In the genomic region with DNA sequence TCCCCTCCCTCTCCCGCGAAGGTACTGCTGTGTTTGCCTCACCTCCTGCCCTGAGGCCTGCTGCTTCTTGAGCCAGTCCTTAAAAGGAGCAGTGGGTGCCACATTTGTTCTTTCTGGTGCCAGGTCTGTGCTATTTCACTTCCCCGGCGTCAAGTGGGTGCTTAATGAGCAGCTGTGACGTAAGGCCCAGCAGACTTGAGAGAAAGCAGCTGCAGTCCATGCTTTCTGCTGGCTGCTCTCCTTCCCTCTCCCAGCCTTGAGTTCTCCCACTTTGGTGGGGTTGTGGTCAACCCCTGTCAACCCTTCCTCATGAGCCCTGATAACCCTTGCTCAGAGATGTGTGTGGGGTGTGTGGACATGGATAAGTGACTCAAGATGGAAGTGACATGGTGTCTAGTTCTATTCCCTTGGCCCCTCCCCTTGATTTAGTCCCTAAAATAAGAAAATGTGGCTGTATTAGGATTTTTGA, we compare ENCODE assay signal across 1 cellular context.
TF ChIP-seq lines count a peak whose summit lies in the region.

No MANE protein-coding gene starts in this region.

TF ChIP-seq in K562, 482 proteins besides CTCF, POLR2A, EP300 and RAD21 (continued from another document and continues in another):
- TF ChIP-seq, protein P1, sequence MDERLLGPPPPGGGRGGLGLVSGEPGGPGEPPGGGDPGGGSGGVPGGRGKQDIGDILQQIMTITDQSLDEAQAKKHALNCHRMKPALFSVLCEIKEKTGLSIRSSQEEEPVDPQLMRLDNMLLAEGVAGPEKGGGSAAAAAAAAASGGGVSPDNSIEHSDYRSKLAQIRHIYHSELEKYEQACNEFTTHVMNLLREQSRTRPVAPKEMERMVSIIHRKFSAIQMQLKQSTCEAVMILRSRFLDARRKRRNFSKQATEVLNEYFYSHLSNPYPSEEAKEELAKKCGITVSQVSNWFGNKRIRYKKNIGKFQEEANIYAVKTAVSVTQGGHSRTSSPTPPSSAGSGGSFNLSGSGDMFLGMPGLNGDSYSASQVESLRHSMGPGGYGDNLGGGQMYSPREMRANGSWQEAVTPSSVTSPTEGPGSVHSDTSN (CRISPR knock-in tag; IDR thresholded peaks at IDR 0.05; ENCODE audit: low read depth): no peak
- TF ChIP-seq, protein P1 (tag; conservative IDR thresholded peaks at IDR 0.05; ENCODE audit: low read depth): peak; percentile 19; the same call in 1 of the 2 replicates
- TF ChIP-seq NFIC (IDR thresholded peaks at IDR 0.05): peak; percentile 38; the same call in 1 of the 2 replicates
- TF ChIP-seq ZNF175 (CRISPR knock-in tag; IDR thresholded peaks at IDR 0.05; ENCODE audit: low read depth): peak; percentile 63; the same call in 1 of the 2 replicates
- TF ChIP-seq, protein P2, sequence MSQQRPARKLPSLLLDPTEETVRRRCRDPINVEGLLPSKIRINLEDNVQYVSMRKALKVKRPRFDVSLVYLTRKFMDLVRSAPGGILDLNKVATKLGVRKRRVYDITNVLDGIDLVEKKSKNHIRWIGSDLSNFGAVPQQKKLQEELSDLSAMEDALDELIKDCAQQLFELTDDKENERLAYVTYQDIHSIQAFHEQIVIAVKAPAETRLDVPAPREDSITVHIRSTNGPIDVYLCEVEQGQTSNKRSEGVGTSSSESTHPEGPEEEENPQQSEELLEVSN (IDR thresholded peaks at IDR 0.05; ENCODE audit: borderline replicate concordance in 1 of 2, extremely low read depth in 1 of 2, insufficient read depth in 1 of 2, insufficient read length in 1 of 2, low read depth in 1 of 2, low read length in 1 of 2, poor library complexity in 1 of 2, severe bottlenecking in 1 of 2): peak; percentile 49 to 81
- no peak for TF ChIP-seq SUPT5H (IDR thresholded peaks at IDR 0.05)
- TF ChIP-seq, protein P3, sequence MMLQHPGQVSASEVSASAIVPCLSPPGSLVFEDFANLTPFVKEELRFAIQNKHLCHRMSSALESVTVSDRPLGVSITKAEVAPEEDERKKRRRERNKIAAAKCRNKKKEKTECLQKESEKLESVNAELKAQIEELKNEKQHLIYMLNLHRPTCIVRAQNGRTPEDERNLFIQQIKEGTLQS (IDR thresholded peaks at IDR 0.05): 0 out of 2 replicates have a peak, but pooled peaks have one; percentile 11
- TF ChIP-seq, protein P3 (CRISPR knock-in tag; conservative IDR thresholded peaks at IDR 0.05): no peak
- TF ChIP-seq NFE2L1 (tag; IDR thresholded peaks at IDR 0.05; ENCODE audit: borderline replicate concordance, low read depth): no peak
- TF ChIP-seq U2AF2 (optimal IDR thresholded peaks at IDR 0.05; ENCODE audit: low read depth, low read length): no peak
- TF ChIP-seq, protein P4, sequence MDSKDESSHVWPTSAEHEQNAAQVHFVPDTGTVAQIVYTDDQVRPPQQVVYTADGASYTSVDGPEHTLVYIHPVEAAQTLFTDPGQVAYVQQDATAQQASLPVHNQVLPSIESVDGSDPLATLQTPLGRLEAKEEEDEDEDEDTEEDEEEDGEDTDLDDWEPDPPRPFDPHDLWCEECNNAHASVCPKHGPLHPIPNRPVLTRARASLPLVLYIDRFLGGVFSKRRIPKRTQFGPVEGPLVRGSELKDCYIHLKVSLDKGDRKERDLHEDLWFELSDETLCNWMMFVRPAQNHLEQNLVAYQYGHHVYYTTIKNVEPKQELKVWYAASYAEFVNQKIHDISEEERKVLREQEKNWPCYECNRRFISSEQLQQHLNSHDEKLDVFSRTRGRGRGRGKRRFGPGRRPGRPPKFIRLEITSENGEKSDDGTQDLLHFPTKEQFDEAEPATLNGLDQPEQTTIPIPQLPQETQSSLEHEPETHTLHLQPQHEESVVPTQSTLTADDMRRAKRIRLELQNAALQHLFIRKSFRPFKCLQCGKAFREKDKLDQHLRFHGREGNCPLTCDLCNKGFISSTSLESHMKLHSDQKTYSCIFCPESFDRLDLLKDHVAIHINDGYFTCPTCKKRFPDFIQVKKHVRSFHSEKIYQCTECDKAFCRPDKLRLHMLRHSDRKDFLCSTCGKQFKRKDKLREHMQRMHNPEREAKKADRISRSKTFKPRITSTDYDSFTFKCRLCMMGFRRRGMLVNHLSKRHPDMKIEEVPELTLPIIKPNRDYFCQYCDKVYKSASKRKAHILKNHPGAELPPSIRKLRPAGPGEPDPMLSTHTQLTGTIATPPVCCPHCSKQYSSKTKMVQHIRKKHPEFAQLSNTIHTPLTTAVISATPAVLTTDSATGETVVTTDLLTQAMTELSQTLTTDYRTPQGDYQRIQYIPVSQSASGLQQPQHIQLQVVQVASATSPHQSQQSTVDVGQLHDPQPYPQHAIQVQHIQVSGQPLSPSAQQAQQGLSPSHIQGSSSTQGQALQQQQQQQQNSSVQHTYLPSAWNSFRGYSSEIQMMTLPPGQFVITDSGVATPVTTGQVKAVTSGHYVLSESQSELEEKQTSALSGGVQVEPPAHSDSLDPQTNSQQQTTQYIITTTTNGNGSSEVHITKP (IDR thresholded peaks at IDR 0.05; ENCODE audit: partially characterized antibody): peak; percentile 48
- TF ChIP-seq TCF7L2 (IDR thresholded peaks at IDR 0.05; ENCODE audit: low read depth, low read length): no peak
- TF ChIP-seq POLR2G (IDR thresholded peaks at IDR 0.05; ENCODE audit: low read depth, low read length): no peak
- peak; percentile 54; the same call in 1 of the 2 replicates for TF ChIP-seq RUNX1 (IDR thresholded peaks at IDR 0.05; ENCODE audit: low read depth)
- TF ChIP-seq, protein P5, sequence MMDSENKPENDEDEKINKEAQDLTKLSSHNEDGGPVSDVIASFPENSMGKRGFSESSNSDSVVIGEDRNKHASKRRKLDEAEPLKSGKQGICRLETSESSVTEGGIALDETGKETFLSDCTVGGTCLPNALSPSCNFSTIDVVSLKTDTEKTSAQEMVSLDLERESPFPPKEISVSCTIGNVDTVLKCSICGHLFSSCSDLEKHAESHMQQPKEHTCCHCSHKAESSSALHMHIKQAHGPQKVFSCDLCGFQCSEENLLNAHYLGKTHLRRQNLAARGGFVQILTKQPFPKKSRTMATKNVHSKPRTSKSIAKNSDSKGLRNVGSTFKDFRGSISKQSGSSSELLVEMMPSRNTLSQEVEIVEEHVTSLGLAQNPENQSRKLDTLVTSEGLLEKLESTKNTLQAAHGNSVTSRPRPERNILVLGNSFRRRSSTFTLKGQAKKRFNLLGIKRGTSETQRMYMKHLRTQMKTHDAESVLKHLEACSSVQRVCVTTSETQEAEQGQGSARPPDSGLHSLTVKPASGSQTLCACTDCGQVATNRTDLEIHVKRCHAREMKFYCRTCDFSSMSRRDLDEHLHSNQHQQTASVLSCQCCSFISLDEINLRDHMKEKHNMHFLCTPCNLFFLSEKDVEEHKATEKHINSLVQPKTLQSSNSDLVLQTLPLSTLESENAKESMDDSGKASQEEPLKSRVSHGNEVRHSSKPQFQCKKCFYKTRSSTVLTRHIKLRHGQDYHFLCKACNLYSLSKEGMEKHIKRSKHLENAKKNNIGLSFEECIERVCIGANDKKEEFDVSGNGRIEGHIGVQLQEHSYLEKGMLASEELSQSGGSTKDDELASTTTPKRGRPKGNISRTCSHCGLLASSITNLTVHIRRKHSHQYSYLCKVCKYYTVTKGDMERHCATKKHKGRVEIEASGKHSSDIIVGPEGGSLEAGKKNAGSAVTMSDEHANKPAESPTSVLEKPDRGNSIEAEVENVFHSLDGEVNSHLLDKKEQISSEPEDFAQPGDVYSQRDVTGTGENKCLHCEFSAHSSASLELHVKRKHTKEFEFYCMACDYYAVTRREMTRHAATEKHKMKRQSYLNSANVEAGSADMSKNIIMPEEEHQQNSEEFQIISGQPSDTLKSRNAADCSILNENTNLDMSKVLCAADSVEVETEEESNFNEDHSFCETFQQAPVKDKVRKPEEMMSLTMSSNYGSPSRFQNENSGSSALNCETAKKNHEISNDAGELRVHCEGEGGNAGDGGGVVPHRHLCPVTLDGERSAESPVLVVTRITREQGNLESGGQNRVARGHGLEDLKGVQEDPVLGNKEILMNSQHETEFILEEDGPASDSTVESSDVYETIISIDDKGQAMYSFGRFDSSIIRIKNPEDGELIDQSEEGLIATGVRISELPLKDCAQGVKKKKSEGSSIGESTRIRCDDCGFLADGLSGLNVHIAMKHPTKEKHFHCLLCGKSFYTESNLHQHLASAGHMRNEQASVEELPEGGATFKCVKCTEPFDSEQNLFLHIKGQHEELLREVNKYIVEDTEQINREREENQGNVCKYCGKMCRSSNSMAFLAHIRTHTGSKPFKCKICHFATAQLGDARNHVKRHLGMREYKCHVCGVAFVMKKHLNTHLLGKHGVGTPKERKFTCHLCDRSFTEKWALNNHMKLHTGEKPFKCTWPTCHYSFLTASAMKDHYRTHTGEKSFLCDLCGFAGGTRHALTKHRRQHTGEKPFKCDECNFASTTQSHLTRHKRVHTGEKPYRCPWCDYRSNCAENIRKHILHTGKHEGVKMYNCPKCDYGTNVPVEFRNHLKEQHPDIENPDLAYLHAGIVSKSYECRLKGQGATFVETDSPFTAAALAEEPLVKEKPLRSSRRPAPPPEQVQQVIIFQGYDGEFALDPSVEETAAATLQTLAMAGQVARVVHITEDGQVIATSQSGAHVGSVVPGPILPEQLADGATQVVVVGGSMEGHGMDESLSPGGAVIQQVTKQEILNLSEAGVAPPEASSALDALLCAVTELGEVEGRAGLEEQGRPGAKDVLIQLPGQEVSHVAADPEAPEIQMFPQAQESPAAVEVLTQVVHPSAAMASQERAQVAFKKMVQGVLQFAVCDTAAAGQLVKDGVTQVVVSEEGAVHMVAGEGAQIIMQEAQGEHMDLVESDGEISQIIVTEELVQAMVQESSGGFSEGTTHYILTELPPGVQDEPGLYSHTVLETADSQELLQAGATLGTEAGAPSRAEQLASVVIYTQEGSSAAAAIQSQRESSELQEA (IDR thresholded peaks at IDR 0.05; ENCODE audit: low read depth): no peak
- 0 out of 2 replicates have a peak, but pooled peaks have one; percentile 13 for TF ChIP-seq ZNF584 (CRISPR knock-in tag; IDR thresholded peaks at IDR 0.05; ENCODE audit: low read depth)
- peak; percentile 42; the same call in 1 of the 2 replicates for TF ChIP-seq CTBP1 (IDR thresholded peaks at IDR 0.05; ENCODE audit: borderline replicate concordance)
- peak; percentile 40; the same call in 1 of the 2 replicates for TF ChIP-seq BHLHE40 (IDR thresholded peaks at IDR 0.05; ENCODE audit: low read length)
- TF ChIP-seq SMARCA5 (IDR thresholded peaks at IDR 0.05): 0 out of 2 replicates have a peak, but pooled peaks have one; percentile 34
- TF ChIP-seq ZNF766 (CRISPR knock-in tag; conservative IDR thresholded peaks at IDR 0.05): peak; percentile 83; the same call in 1 of the 2 replicates
- peak; percentile 46 for TF ChIP-seq SAP30 (IDR thresholded peaks at IDR 0.05; ENCODE audit: borderline replicate concordance, insufficient read depth, low read depth, low read length, poor library complexity, severe bottlenecking)
- TF ChIP-seq, protein P6, sequence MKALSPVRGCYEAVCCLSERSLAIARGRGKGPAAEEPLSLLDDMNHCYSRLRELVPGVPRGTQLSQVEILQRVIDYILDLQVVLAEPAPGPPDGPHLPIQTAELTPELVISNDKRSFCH (CRISPR knock-in tag; IDR thresholded peaks at IDR 0.05): no peak
- TF ChIP-seq, protein P6 (tag; IDR thresholded peaks at IDR 0.05): 0 out of 2 replicates have a peak, but pooled peaks have one; percentile 21
- 0 out of 2 replicates have a peak, but pooled peaks have one; percentile 58 for TF ChIP-seq ZKSCAN8 (CRISPR knock-in tag; IDR thresholded peaks at IDR 0.05)
- TF ChIP-seq EHMT2 (IDR thresholded peaks at IDR 0.05): peak; percentile 88
- TF ChIP-seq KDM1A (IDR thresholded peaks at IDR 0.05): peak; percentile 15; a peak in 1 of 4 replicates
- TF ChIP-seq, protein P7, sequence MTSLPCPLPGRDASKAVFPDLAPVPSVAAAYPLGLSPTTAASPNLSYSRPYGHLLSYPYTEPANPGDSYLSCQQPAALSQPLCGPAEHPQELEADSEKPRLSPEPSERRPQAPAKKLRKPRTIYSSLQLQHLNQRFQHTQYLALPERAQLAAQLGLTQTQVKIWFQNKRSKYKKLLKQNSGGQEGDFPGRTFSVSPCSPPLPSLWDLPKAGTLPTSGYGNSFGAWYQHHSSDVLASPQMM (CRISPR knock-in tag; IDR thresholded peaks at IDR 0.05): no peak
- TF ChIP-seq CBX5 (IDR thresholded peaks at IDR 0.05; ENCODE audit: borderline replicate concordance, low read depth): 0 out of 2 replicates have a peak, but pooled peaks have one; percentile 34
- peak in 1 of 2 experiments; percentile 34; a peak in 1 of 3 replicates for TF ChIP-seq CBX3 (IDR thresholded peaks at IDR 0.05; ENCODE audit: borderline replicate concordance in 1 of 2, low read length in 2 of 2)
- TF ChIP-seq ADNP (tag; IDR thresholded peaks at IDR 0.05): no peak
- TF ChIP-seq FOSL1 (tag; conservative IDR thresholded peaks at IDR 0.05): peak; percentile 58
- no peak for TF ChIP-seq NR2F6 (CRISPR knock-in tag; IDR thresholded peaks at IDR 0.05)
- TF ChIP-seq MTA2 (IDR thresholded peaks at IDR 0.05; ENCODE audit: low read depth): peak; percentile 62
- TF ChIP-seq STAT5A (IDR thresholded peaks at IDR 0.05; ENCODE audit: borderline replicate concordance, low read length): peak; percentile 47
- 0 out of 2 replicates have a peak, but pooled peaks have one; percentile 48 for TF ChIP-seq ZNF644 (tag; IDR thresholded peaks at IDR 0.05; ENCODE audit: low read depth)
- 0 out of 2 replicates have a peak, but pooled peaks have one; percentile 43 for TF ChIP-seq MXI1 (IDR thresholded peaks at IDR 0.05; ENCODE audit: low read depth, low read length)
- TF ChIP-seq MTA1 (IDR thresholded peaks at IDR 0.05; ENCODE audit: borderline replicate concordance): 0 out of 2 replicates have a peak, but pooled peaks have one; percentile 31
- peak; percentile 35; the same call in 1 of the 2 replicates for TF ChIP-seq ZFX (CRISPR knock-in tag; IDR thresholded peaks at IDR 0.05)
- TF ChIP-seq, protein P8, sequence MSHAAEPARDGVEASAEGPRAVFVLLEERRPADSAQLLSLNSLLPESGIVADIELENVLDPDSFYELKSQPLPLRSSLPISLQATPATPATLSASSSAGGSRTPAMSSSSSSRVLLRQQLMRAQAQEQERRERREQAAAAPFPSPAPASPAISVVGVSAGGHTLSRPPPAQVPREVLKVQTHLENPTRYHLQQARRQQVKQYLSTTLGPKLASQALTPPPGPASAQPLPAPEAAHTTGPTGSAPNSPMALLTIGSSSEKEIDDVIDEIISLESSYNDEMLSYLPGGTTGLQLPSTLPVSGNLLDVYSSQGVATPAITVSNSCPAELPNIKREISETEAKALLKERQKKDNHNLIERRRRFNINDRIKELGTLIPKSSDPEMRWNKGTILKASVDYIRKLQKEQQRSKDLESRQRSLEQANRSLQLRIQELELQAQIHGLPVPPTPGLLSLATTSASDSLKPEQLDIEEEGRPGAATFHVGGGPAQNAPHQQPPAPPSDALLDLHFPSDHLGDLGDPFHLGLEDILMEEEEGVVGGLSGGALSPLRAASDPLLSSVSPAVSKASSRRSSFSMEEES (CRISPR knock-in tag; IDR thresholded peaks at IDR 0.05): no peak
